1 cellular context compared by ENCODE assay signal in the genomic region with DNA sequence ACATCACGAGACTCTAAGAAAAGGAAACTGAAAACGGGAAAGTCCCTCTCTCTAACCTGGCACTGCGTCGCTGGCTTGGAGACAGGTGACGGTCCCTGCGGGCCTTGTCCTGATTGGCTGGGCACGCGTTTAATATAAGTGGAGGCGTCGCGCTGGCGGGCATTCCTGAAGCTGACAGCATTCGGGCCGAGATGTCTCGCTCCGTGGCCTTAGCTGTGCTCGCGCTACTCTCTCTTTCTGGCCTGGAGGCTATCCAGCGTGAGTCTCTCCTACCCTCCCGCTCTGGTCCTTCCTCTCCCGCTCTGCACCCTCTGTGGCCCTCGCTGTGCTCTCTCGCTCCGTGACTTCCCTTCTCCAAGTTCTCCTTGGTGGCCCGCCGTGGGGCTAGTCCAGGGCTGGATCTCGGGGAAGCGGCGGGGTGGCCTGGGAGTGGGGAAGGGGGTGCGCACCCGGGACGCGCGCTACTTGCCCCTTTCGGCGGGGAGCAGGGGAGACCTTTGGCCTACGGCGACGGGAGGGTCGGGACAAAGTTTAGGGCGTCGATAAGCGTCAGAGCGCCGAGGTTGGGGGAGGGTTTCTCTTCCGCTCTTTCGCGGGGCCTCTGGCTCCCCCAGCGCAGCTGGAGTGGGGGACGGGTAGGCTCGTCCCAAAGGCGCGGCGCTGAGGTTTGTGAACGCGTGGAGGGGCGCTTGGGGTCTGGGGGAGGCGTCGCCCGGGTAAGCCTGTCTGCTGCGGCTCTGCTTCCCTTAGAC.
TF ChIP-seq lines count a peak whose summit lies in the region.

B2M (plus strand) TSS at position 162 of the 752 bp plus-strand sequence; CDS start at position 192, 30 bp downstream.

TF ChIP-seq in K562, 482 proteins besides CTCF, POLR2A, EP300 and RAD21 (continued from another document and continues in another):
- no peak for TF ChIP-seq FOXJ3 (CRISPR knock-in tag; IDR thresholded peaks at IDR 0.05)
- TF ChIP-seq, protein P1, sequence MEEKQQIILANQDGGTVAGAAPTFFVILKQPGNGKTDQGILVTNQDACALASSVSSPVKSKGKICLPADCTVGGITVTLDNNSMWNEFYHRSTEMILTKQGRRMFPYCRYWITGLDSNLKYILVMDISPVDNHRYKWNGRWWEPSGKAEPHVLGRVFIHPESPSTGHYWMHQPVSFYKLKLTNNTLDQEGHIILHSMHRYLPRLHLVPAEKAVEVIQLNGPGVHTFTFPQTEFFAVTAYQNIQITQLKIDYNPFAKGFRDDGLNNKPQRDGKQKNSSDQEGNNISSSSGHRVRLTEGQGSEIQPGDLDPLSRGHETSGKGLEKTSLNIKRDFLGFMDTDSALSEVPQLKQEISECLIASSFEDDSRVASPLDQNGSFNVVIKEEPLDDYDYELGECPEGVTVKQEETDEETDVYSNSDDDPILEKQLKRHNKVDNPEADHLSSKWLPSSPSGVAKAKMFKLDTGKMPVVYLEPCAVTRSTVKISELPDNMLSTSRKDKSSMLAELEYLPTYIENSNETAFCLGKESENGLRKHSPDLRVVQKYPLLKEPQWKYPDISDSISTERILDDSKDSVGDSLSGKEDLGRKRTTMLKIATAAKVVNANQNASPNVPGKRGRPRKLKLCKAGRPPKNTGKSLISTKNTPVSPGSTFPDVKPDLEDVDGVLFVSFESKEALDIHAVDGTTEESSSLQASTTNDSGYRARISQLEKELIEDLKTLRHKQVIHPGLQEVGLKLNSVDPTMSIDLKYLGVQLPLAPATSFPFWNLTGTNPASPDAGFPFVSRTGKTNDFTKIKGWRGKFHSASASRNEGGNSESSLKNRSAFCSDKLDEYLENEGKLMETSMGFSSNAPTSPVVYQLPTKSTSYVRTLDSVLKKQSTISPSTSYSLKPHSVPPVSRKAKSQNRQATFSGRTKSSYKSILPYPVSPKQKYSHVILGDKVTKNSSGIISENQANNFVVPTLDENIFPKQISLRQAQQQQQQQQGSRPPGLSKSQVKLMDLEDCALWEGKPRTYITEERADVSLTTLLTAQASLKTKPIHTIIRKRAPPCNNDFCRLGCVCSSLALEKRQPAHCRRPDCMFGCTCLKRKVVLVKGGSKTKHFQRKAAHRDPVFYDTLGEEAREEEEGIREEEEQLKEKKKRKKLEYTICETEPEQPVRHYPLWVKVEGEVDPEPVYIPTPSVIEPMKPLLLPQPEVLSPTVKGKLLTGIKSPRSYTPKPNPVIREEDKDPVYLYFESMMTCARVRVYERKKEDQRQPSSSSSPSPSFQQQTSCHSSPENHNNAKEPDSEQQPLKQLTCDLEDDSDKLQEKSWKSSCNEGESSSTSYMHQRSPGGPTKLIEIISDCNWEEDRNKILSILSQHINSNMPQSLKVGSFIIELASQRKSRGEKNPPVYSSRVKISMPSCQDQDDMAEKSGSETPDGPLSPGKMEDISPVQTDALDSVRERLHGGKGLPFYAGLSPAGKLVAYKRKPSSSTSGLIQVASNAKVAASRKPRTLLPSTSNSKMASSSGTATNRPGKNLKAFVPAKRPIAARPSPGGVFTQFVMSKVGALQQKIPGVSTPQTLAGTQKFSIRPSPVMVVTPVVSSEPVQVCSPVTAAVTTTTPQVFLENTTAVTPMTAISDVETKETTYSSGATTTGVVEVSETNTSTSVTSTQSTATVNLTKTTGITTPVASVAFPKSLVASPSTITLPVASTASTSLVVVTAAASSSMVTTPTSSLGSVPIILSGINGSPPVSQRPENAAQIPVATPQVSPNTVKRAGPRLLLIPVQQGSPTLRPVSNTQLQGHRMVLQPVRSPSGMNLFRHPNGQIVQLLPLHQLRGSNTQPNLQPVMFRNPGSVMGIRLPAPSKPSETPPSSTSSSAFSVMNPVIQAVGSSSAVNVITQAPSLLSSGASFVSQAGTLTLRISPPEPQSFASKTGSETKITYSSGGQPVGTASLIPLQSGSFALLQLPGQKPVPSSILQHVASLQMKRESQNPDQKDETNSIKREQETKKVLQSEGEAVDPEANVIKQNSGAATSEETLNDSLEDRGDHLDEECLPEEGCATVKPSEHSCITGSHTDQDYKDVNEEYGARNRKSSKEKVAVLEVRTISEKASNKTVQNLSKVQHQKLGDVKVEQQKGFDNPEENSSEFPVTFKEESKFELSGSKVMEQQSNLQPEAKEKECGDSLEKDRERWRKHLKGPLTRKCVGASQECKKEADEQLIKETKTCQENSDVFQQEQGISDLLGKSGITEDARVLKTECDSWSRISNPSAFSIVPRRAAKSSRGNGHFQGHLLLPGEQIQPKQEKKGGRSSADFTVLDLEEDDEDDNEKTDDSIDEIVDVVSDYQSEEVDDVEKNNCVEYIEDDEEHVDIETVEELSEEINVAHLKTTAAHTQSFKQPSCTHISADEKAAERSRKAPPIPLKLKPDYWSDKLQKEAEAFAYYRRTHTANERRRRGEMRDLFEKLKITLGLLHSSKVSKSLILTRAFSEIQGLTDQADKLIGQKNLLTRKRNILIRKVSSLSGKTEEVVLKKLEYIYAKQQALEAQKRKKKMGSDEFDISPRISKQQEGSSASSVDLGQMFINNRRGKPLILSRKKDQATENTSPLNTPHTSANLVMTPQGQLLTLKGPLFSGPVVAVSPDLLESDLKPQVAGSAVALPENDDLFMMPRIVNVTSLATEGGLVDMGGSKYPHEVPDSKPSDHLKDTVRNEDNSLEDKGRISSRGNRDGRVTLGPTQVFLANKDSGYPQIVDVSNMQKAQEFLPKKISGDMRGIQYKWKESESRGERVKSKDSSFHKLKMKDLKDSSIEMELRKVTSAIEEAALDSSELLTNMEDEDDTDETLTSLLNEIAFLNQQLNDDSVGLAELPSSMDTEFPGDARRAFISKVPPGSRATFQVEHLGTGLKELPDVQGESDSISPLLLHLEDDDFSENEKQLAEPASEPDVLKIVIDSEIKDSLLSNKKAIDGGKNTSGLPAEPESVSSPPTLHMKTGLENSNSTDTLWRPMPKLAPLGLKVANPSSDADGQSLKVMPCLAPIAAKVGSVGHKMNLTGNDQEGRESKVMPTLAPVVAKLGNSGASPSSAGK (IDR thresholded peaks at IDR 0.05) = no peak
- TF ChIP-seq CTBP1 (IDR thresholded peaks at IDR 0.05; ENCODE audit: borderline replicate concordance) = no peak
- peak; percentile 99 for TF ChIP-seq SUPT5H (IDR thresholded peaks at IDR 0.05)
- TF ChIP-seq, protein P2, sequence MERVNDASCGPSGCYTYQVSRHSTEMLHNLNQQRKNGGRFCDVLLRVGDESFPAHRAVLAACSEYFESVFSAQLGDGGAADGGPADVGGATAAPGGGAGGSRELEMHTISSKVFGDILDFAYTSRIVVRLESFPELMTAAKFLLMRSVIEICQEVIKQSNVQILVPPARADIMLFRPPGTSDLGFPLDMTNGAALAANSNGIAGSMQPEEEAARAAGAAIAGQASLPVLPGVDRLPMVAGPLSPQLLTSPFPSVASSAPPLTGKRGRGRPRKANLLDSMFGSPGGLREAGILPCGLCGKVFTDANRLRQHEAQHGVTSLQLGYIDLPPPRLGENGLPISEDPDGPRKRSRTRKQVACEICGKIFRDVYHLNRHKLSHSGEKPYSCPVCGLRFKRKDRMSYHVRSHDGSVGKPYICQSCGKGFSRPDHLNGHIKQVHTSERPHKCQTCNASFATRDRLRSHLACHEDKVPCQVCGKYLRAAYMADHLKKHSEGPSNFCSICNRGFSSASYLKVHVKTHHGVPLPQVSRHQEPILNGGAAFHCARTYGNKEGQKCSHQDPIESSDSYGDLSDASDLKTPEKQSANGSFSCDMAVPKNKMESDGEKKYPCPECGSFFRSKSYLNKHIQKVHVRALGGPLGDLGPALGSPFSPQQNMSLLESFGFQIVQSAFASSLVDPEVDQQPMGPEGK (CRISPR knock-in tag; IDR thresholded peaks at IDR 0.05; ENCODE audit: borderline replicate concordance) = no peak
- peak; percentile 76 for TF ChIP-seq ATF1 (CRISPR knock-in tag; IDR thresholded peaks at IDR 0.05)
- peak; percentile 98 for TF ChIP-seq ATF1 (tag; IDR thresholded peaks at IDR 0.05)
- no peak for TF ChIP-seq ZNF75A (CRISPR knock-in tag; IDR thresholded peaks at IDR 0.05)
- no peak for TF ChIP-seq SREBF1 (IDR thresholded peaks at IDR 0.05; ENCODE audit: borderline replicate concordance, low read depth, low read length)
- TF ChIP-seq, protein P3, sequence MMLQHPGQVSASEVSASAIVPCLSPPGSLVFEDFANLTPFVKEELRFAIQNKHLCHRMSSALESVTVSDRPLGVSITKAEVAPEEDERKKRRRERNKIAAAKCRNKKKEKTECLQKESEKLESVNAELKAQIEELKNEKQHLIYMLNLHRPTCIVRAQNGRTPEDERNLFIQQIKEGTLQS (IDR thresholded peaks at IDR 0.05) = 0 out of 2 replicates have a peak, but pooled peaks have one; percentile 10
- TF ChIP-seq, protein P3 (CRISPR knock-in tag; conservative IDR thresholded peaks at IDR 0.05) = no peak
- no peak for TF ChIP-seq ZNF699 (CRISPR knock-in tag; IDR thresholded peaks at IDR 0.05; ENCODE audit: insufficient replicate concordance)
- TF ChIP-seq ARHGAP35 (IDR thresholded peaks at IDR 0.05; ENCODE audit: partially characterized antibody) = no peak
- TF ChIP-seq, protein P4, sequence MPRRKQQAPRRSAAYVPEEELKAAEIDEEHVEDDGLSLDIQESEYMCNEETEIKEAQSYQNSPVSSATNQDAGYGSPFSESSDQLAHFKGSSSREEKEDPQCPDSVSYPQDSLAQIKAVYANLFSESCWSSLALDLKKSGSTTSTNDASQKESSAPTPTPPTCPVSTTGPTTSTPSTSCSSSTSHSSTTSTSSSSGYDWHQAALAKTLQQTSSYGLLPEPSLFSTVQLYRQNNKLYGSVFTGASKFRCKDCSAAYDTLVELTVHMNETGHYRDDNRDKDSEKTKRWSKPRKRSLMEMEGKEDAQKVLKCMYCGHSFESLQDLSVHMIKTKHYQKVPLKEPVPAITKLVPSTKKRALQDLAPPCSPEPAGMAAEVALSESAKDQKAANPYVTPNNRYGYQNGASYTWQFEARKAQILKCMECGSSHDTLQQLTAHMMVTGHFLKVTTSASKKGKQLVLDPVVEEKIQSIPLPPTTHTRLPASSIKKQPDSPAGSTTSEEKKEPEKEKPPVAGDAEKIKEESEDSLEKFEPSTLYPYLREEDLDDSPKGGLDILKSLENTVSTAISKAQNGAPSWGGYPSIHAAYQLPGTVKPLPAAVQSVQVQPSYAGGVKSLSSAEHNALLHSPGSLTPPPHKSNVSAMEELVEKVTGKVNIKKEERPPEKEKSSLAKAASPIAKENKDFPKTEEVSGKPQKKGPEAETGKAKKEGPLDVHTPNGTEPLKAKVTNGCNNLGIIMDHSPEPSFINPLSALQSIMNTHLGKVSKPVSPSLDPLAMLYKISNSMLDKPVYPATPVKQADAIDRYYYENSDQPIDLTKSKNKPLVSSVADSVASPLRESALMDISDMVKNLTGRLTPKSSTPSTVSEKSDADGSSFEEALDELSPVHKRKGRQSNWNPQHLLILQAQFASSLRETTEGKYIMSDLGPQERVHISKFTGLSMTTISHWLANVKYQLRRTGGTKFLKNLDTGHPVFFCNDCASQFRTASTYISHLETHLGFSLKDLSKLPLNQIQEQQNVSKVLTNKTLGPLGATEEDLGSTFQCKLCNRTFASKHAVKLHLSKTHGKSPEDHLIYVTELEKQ (CRISPR knock-in tag; IDR thresholded peaks at IDR 0.05) = no peak
- TF ChIP-seq, protein P5, sequence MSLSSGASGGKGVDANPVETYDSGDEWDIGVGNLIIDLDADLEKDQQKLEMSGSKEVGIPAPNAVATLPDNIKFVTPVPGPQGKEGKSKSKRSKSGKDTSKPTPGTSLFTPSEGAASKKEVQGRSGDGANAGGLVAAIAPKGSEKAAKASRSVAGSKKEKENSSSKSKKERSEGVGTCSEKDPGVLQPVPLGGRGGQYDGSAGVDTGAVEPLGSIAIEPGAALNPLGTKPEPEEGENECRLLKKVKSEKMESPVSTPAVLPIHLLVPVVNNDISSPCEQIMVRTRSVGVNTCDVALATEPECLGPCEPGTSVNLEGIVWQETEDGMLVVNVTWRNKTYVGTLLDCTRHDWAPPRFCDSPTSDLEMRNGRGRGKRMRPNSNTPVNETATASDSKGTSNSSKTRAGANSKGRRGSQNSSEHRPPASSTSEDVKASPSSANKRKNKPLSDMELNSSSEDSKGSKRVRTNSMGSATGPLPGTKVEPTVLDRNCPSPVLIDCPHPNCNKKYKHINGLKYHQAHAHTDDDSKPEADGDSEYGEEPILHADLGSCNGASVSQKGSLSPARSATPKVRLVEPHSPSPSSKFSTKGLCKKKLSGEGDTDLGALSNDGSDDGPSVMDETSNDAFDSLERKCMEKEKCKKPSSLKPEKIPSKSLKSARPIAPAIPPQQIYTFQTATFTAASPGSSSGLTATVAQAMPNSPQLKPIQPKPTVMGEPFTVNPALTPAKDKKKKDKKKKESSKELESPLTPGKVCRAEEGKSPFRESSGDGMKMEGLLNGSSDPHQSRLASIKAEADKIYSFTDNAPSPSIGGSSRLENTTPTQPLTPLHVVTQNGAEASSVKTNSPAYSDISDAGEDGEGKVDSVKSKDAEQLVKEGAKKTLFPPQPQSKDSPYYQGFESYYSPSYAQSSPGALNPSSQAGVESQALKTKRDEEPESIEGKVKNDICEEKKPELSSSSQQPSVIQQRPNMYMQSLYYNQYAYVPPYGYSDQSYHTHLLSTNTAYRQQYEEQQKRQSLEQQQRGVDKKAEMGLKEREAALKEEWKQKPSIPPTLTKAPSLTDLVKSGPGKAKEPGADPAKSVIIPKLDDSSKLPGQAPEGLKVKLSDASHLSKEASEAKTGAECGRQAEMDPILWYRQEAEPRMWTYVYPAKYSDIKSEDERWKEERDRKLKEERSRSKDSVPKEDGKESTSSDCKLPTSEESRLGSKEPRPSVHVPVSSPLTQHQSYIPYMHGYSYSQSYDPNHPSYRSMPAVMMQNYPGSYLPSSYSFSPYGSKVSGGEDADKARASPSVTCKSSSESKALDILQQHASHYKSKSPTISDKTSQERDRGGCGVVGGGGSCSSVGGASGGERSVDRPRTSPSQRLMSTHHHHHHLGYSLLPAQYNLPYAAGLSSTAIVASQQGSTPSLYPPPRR (CRISPR knock-in tag; IDR thresholded peaks at IDR 0.05; ENCODE audit: borderline replicate concordance) = no peak
- peak; percentile 99 for TF ChIP-seq GTF2F1 (IDR thresholded peaks at IDR 0.05; ENCODE audit: low read depth, low read length)
- no peak for TF ChIP-seq POLR3A (IDR thresholded peaks at IDR 0.05; ENCODE audit: borderline replicate concordance, extremely low read depth, insufficient read depth, insufficient read length)
- TF ChIP-seq GABPB1 (CRISPR knock-in tag; IDR thresholded peaks at IDR 0.05) = peak; percentile 78
- no peak for TF ChIP-seq THRAP3 (IDR thresholded peaks at IDR 0.05; ENCODE audit: borderline replicate concordance)
- no peak for TF ChIP-seq ARNT (IDR thresholded peaks at IDR 0.05)
- peak; percentile 77 for TF ChIP-seq SP1 (CRISPR knock-in tag; IDR thresholded peaks at IDR 0.05)
- TF ChIP-seq ASH1L (IDR thresholded peaks at IDR 0.05; ENCODE audit: borderline replicate concordance, low read depth, partially characterized antibody) = no peak
- TF ChIP-seq PRMT5 (CRISPR knock-in tag; IDR thresholded peaks at IDR 0.05) = no peak
- TF ChIP-seq ZNF124 (CRISPR knock-in tag; IDR thresholded peaks at IDR 0.05) = no peak
- no peak for TF ChIP-seq PYGO2 (tag; IDR thresholded peaks at IDR 0.05)
- peak; percentile 76; the same call in 1 of the 2 replicates for TF ChIP-seq ETV5 (CRISPR knock-in tag; IDR thresholded peaks at IDR 0.05; ENCODE audit: low read depth)
- TF ChIP-seq HBP1 (CRISPR knock-in tag; IDR thresholded peaks at IDR 0.05) = no peak
- no peak for TF ChIP-seq KAT2B (IDR thresholded peaks at IDR 0.05; ENCODE audit: low read depth, low read length)
